8 cellular contexts compared by ENCODE assay signal in genomic region chrX:102659790-102660757, GRCh38. TPM values are rescaled to one million over a fixed set of nuclear protein-coding genes. Genes with fewer than 3 reads are reported as not detected.
DNase-seq lines count a peak whose midpoint lies in the region; ATAC-seq, FAIRE-seq and TF ChIP-seq lines count a peak whose summit lies in the region.

No MANE protein-coding gene starts in this region.

- H3K4me3 ChIP-seq in liver (ENCODE audit: low read depth in 1 of 3, low read length in 3 of 3), result peak overlapping the region; percentile 39 to 72 (median 61)

- FAIRE-seq in GM12892 (lab: Jason Lieb, UNC), result peak; percentile 95

- peaks cover 0 to 5% (median 3%) of the 10 kb centered on the region in 4 donors for H3K4me1 ChIP-seq in liver (ENCODE audit: control insufficient read depth in 4 of 4, insufficient read depth in 4 of 4, low read length in 3 of 4)

- peaks cover 0 to 2% (median 0%) of the 10 kb centered on the region in 4 donors for H3K9me3 ChIP-seq in liver (ENCODE audit: control insufficient read depth in 4 of 4, low read length in 3 of 4)

- H3K9ac ChIP-seq in liver (ENCODE audit: low read depth in 1 of 2, low read length in 2 of 2), result peak overlapping the region; percentile 50 to 81

- TF ChIP-seq CTCF in liver (IDR thresholded peaks at IDR 0.05; ENCODE audit: low read depth, low read length, missing input control), result peak; percentile 6

- peak in 1 of 2 donors; percentile 18 for TF ChIP-seq RAD21 in liver (IDR thresholded peaks at IDR 0.05)

- H3K4me3 Mint-ChIP-seq in activated CD4-positive, alpha-beta T cell treated with anti-CD3 and anti-CD28 coated beads, Interleukin-2, amount 10 ng/mL, durations not matched to agents 24 days and 14 days, result peak overlapping the region; percentile 90

- H3K27me3 ChIP-seq in liver (ENCODE audit: control insufficient read depth in 4 of 4, insufficient read depth in 4 of 4, low read length in 3 of 4), result no peaks in the 10 kb centered on the region

- DNase-seq in GM12892 (ENCODE audit: insufficient read length) (peak; percentile 36), NCI-H2107 treated with DMSO at 0.1 percent for 48 hours (lab: John Stamatoyannopoulos, UW; ENCODE audit: unreplicated experiment) (peak; percentile 59), dermis blood vessel endothelial cell (peak; percentile 74), SKM-1 (lab: John Stamatoyannopoulos, UW; ENCODE audit: unreplicated experiment) (no peak)
- peak; percentile 93 for DNase-seq in activated CD4-positive, alpha-beta T cell treated with anti-CD3 and anti-CD28 coated beads, Interleukin-2, amount 10 ng/mL, durations not matched to agents 24 days and 14 days
- DNase-seq in stimulated activated CD4-positive, alpha-beta T cell treated with anti-CD3 and anti-CD28 coated beads, Interleukin-2, amount 100 ng/mL, for 4 hours (ENCODE audit: low read depth), result peak; percentile 71

- H3K27ac Mint-ChIP-seq in activated CD4-positive, alpha-beta T cell treated with anti-CD3 and anti-CD28 coated beads, Interleukin-2, amount 10 ng/mL, durations not matched to agents 24 days and 14 days, result peak overlapping the region; percentile 88

- no peaks in the 10 kb centered on the region for H3K36me3 Mint-ChIP-seq in activated CD4-positive, alpha-beta T cell treated with anti-CD3 and anti-CD28 coated beads, Interleukin-2, amount 10 ng/mL, durations not matched to agents 24 days and 14 days (ENCODE audit: low read depth)

- TF ChIP-seq POLR2A in GM12892 (IDR thresholded peaks at IDR 0.05; ENCODE audit: low read depth, low read length), result peak; percentile 40; the same call in 1 of the 2 replicates

- ATAC-seq in HG02798 (IDR thresholded peaks at IDR 0.05; ENCODE audit: poor library complexity, unreplicated experiment), result peak; percentile 99

- no peaks in the 10 kb centered on the region for H3K27me3 Mint-ChIP-seq in activated CD4-positive, alpha-beta T cell treated with anti-CD3 and anti-CD28 coated beads, Interleukin-2, amount 10 ng/mL, durations not matched to agents 24 days and 14 days

- H3K27ac ChIP-seq in liver (ENCODE audit: low read depth in 1 of 2, low read length in 2 of 2), result peak overlapping the region; percentile 67 to 86

- H3K36me3 ChIP-seq in liver (ENCODE audit: control insufficient read depth in 4 of 4, insufficient read depth in 3 of 4, low read depth in 1 of 4, low read length in 3 of 4), result no peaks in the 10 kb centered on the region

- 13% methylated on average over 27 of the region's 27 CpGs for WGBS in liver

- peaks cover 6% of the 10 kb centered on the region for H3K4me1 Mint-ChIP-seq in activated CD4-positive, alpha-beta T cell treated with anti-CD3 and anti-CD28 coated beads, Interleukin-2, amount 10 ng/mL, durations not matched to agents 24 days and 14 days

- intact Hi-C loops in activated CD4-positive, alpha-beta T cell treated with anti-CD3 and anti-CD28 coated beads, Interleukin-2, amount 10 ng/mL, durations not matched to agents 24 days and 14 days (cut with micrococcal nuclease), result loop anchor here (2.0 kb wide), 1 partner anchor 61 kb away; the partner anchor contains the start of gene ARMCX5

- H3K9me3 Mint-ChIP-seq in activated CD4-positive, alpha-beta T cell treated with anti-CD3 and anti-CD28 coated beads, Interleukin-2, amount 10 ng/mL, durations not matched to agents 24 days and 14 days, result peaks cover 3% of the 10 kb centered on the region

TF ChIP-seq in liver, 16 proteins besides CTCF, POLR2A, EP300 and RAD21:
- TF ChIP-seq NR2F2 (IDR thresholded peaks at IDR 0.05), result no peak
- no peak for TF ChIP-seq GABPA (IDR thresholded peaks at IDR 0.05 in 1 of 2, conservative IDR thresholded peaks at IDR 0.05 in 1 of 2)
- no peak for TF ChIP-seq JUND (IDR thresholded peaks at IDR 0.05)
- no peak for TF ChIP-seq HNF4A (conservative IDR thresholded peaks at IDR 0.05)
- peak in 1 of 2 donors; percentile 11 for TF ChIP-seq RXRA (IDR thresholded peaks at IDR 0.05)
- peak; percentile 51 for TF ChIP-seq YY1 (IDR thresholded peaks at IDR 0.05)
- peak; percentile 69 for TF ChIP-seq REST (IDR thresholded peaks at IDR 0.05)
- no peak for TF ChIP-seq EGR1 (IDR thresholded peaks at IDR 0.05; ENCODE audit: low read depth in 2 of 2)
- TF ChIP-seq FOXA1 (IDR thresholded peaks at IDR 0.05), result no peak
- TF ChIP-seq ATF3 (IDR thresholded peaks at IDR 0.05), result no peak
- TF ChIP-seq MAX (IDR thresholded peaks at IDR 0.05), result peak; percentile 67
- TF ChIP-seq FOXA2 (IDR thresholded peaks at IDR 0.05), result no peak
- TF ChIP-seq ZBTB33 (IDR thresholded peaks at IDR 0.05), result no peak
- peak; percentile 39 for TF ChIP-seq SP1 (IDR thresholded peaks at IDR 0.05)
- no peak for TF ChIP-seq HNF4G (IDR thresholded peaks at IDR 0.05)
- peak; percentile 98 for TF ChIP-seq TAF1 (conservative IDR thresholded peaks at IDR 0.05)

RNA-seq across cellular contexts. Expression of gene GPRASP1, which starts 8.8 kb away (rescaled TPM):
- polyA plus RNA-seq in GM12892 (2012; ENCODE audit: missing spikeins), result 0.36 TPM
- 0.43 and 0.96 TPM in 2 replicates for total RNA-seq in activated CD4-positive, alpha-beta T cell treated with anti-CD3 and anti-CD28 coated beads, Interleukin-2, amount 10 ng/mL, durations not matched to agents 24 days and 14 days
- total RNA-seq in dermis blood vessel endothelial cell (0.84 and 2.6 TPM in 2 replicates), liver (1 to 10 TPM; 3.2 to 3.8 TPM)
- under 1 TPM; 0.51 to 0.54 TPM for polyA plus RNA-seq in liver

RNA-seq across cellular contexts. Expression of gene GPRASP2, which starts 52.2 kb away (rescaled TPM):
- polyA plus RNA-seq in GM12892 (2012; ENCODE audit: missing spikeins), result 0.36 TPM
- total RNA-seq in activated CD4-positive, alpha-beta T cell treated with anti-CD3 and anti-CD28 coated beads, Interleukin-2, amount 10 ng/mL, durations not matched to agents 24 days and 14 days, result 0.14 and 0.16 TPM in 2 replicates
- 19.9 and 20.6 TPM in 2 replicates for total RNA-seq in dermis blood vessel endothelial cell
- 10 to 100 TPM in 1 of 2 donors, 1 to 10 TPM in 1; 5.9 to 10.2 TPM for total RNA-seq in liver
- polyA plus RNA-seq in liver, result 1 to 10 TPM; 1.8 to 4.8 TPM
